In the genomic region with DNA sequence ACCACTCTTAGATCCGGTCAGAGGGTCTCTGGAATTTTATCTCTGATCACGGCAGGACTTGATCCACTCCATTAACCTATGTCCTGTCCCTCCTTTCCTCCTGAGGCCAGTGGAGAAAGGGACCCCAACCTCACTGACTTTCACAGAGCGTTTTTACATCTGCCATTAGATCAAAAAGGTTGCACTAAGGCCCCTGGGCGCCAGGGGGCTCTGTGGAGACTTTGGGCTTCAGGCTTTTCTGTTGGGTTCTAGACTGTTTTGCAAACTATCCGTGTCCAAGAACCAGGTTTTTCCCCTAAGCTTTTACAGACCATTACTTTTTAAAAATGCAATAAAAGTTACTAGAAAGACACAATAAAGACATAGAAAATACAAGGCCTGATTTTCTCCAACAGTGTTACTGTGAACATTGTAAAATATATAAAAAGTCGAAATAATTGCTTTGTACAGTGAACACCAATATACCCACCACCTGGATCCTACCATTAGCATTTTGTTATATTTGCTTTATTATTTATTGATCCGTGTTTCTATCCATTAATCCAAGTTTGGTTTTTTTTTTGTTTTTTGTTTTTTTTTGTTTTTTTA, we compare ENCODE assay signal across 8 cellular contexts.
DNase-seq lines count a peak whose midpoint lies in the region; ATAC-seq and TF ChIP-seq lines count a peak whose summit lies in the region.

No MANE protein-coding gene starts in this region.

- peak; percentile 75 to 86 (median 82) for TF ChIP-seq CTCF in right lobe of liver (IDR thresholded peaks at IDR 0.05)

- no peaks in the 10 kb centered on the region for H3K9me3 ChIP-seq in right lobe of liver

- no peak overlapping the region for H3K27ac Mint-ChIP-seq in stimulated activated naive B cell treated with anti-CD40 and anti-IgM and Interleukin-4, amounts not matched to agents 10 μg/mL and 1 μg/mL and 100 μg/mL, for 72 hours

- TF ChIP-seq POLR2A in right lobe of liver (IDR thresholded peaks at IDR 0.05), result no peak

- no peaks in the 10 kb centered on the region for H3K27me3 ChIP-seq in right lobe of liver

- H3K4me1 Mint-ChIP-seq in stimulated activated naive B cell treated with anti-CD40 and anti-IgM and Interleukin-4, amounts not matched to agents 10 μg/mL and 1 μg/mL and 100 μg/mL, for 72 hours, result peaks cover 3 to 16% of the 10 kb centered on the region in 2 donors

- ATAC-seq in right lobe of liver, result peak; percentile 87 to 91 (median 89)
- peak; percentile 53 to 60 for ATAC-seq in stimulated activated naive B cell treated with anti-CD40 and anti-IgM and Interleukin-4, amounts not matched to agents 10 μg/mL and 1 μg/mL and 100 μg/mL, for 72 hours (replicated peaks)

- intact Hi-C loops in right lobe of liver (cut with DNase I), result loop anchor here (5.0 to 10.0 kb wide), 2 partner anchors 199 to 201 kb away; a partner anchor contains a TSS

- H3K27ac ChIP-seq in right lobe of liver, result no peak overlapping the region

- peaks cover 51 to 54% of the 10 kb centered on the region in 2 donors for H3K27me3 Mint-ChIP-seq in stimulated activated naive B cell treated with anti-CD40 and anti-IgM and Interleukin-4, amounts not matched to agents 10 μg/mL and 1 μg/mL and 100 μg/mL, for 72 hours

- no peaks in the 10 kb centered on the region for H3K36me3 Mint-ChIP-seq in stimulated activated naive B cell treated with anti-CD40 and anti-IgM and Interleukin-4, amounts not matched to agents 10 μg/mL and 1 μg/mL and 100 μg/mL, for 72 hours

- H3K4me3 Mint-ChIP-seq in stimulated activated naive B cell treated with anti-CD40 and anti-IgM and Interleukin-4, amounts not matched to agents 10 μg/mL and 1 μg/mL and 100 μg/mL, for 72 hours, result no peak overlapping the region

- peaks cover 0 to 6% of the 10 kb centered on the region in 2 donors for H3K9me3 Mint-ChIP-seq in stimulated activated naive B cell treated with anti-CD40 and anti-IgM and Interleukin-4, amounts not matched to agents 10 μg/mL and 1 μg/mL and 100 μg/mL, for 72 hours

- DNase-seq in NOMO-1 (lab: John Stamatoyannopoulos, UW; ENCODE audit: unreplicated experiment in 2 of 2), result peak; percentile 17 to 49
- no peak for DNase-seq in NOMO-1 treated with dmso at 0.1 percent for 144 hours (lab: John Stamatoyannopoulos, UW; ENCODE audit: unreplicated experiment)
- DNase-seq in NCI-H1048 (lab: John Stamatoyannopoulos, UW), result peak; percentile 9
- DNase-seq in UCSD-AML1 (lab: John Stamatoyannopoulos, UW; ENCODE audit: unreplicated experiment), result peak; percentile 72
- peak; percentile 11 for DNase-seq in central memory CD4-positive, alpha-beta T cell
- DNase-seq in right lobe of liver, result peak; percentile 55 to 68 (median 63)
- peak; percentile 12 for DNase-seq in stimulated activated naive B cell treated with anti-CD40 and anti-IgM and Interleukin-4, amounts not matched to agents 10 μg/mL and 1 μg/mL and 100 μg/mL, for 72 hours
- no peak for DNase-seq in cortex of kidney (lab: John Stamatoyannopoulos, UW)

- WGBS in right lobe of liver (ENCODE audit: insufficient coverage, low coverage, low lambda C conversion rate, missing lambda C conversion rate), result 21% methylated on average over 7 of the region's 7 CpGs

- no peaks in the 10 kb centered on the region for H3K36me3 ChIP-seq in right lobe of liver

- no peaks in the 10 kb centered on the region for H3K4me1 ChIP-seq in right lobe of liver

- no peak overlapping the region for H3K4me3 ChIP-seq in right lobe of liver

Comparison
In these comparisons a context has a peak if more than half of its experiments do, and no peak if none do; other contexts are left out.
1. DNase-seq: peak in NOMO-1 (2 of 2), NCI-H1048 (single experiment), UCSD-AML1 (single experiment), central memory CD4-positive, alpha-beta T cell (single experiment), right lobe of liver (3 of 3) and stimulated activated naive B cell treated with anti-CD40 and anti-IgM and Interleukin-4, amounts not matched to agents 10 μg/mL and 1 μg/mL and 100 μg/mL, for 72 hours (single experiment); none in NOMO-1 treated with dmso at 0.1 percent for 144 hours (single experiment) and cortex of kidney (single experiment).